ENCODE assay signal across 27 cellular contexts in the genomic region with DNA sequence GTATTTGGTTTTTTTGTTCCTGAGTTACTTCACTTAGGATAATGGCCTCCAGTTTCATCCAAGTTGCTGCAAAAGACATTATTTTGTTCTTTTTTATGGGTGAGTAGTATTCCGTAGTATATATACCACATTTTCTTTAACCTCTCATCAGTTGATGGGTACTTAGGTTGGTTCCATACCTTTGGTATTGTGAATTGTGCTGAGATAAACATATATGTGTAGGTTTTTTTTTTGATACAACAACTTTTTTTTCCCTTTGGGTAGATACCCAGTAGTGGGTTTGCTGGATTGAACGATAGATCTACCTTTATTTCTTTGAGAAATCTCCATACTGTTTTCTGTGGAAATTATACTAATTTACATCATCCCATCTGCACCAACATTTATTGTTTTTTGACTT.
"Had no signal": no experiment of that assay in that cellular context is flagged by ENCODE, and none has a peak within 500 bp of the region (broad histone marks: within the 10 kb centered on the region; RNA-seq: fewer than 3 reads in every experiment).

No MANE protein-coding gene starts in this region.

- H3K36me3 ChIP-seq: colonic mucosa, gastrocnemius medialis had no signal

- H3K4me1 ChIP-seq: colonic mucosa, esophagus muscularis mucosa, esophagus squamous epithelium, foreskin keratinocyte, gastrocnemius medialis, gastroesophageal sphincter had no signal

- ATAC-seq: effector memory CD8-positive, alpha-beta T cell; esophagus mucosa; foreskin keratinocyte; gastrocnemius medialis; gastroesophageal sphincter; heart left ventricle; heart right ventricle had no signal

- H3K9me3 ChIP-seq: colonic mucosa, esophagus muscularis mucosa, esophagus squamous epithelium, gastrocnemius medialis, gastroesophageal sphincter, heart left ventricle had no signal

- H3K27me3 ChIP-seq: colonic mucosa, dorsolateral prefrontal cortex, esophagus muscularis mucosa, esophagus squamous epithelium, gastrocnemius medialis, gastroesophageal sphincter, heart left ventricle, heart right ventricle had no signal

- DNase-seq: colonic mucosa; cortex of kidney; dermis blood vessel endothelial cell; dorsolateral prefrontal cortex; effector CD4-positive, alpha-beta T cell; effector CD8-positive, alpha-beta T cell; effector memory CD4-positive, alpha-beta T cell; effector memory CD8-positive, alpha-beta T cell; endodermal cell; erythroblast; esophagus squamous epithelium; foreskin fibroblast; foreskin keratinocyte; foreskin melanocyte; gastrocnemius medialis; glutamatergic neuron; head of caudate nucleus; heart left ventricle; heart right ventricle had no signal

- H3K4me3 ChIP-seq: colonic mucosa, coronary artery, dorsolateral prefrontal cortex, esophagus muscularis mucosa, esophagus squamous epithelium, gastrocnemius medialis, gastroesophageal sphincter, heart left ventricle, heart right ventricle had no signal

- H3K27ac ChIP-seq: colonic mucosa, coronary artery, dorsolateral prefrontal cortex, epithelial cell of prostate, esophagus muscularis mucosa, esophagus squamous epithelium, foreskin keratinocyte, gastrocnemius medialis, gastroesophageal sphincter, heart left ventricle, heart right ventricle had no signal

- FAIRE-seq: colon, endothelial cell of umbilical vein, frontal cortex had no signal
